Comparison of ENCODE assay signal across 13 cellular contexts in the genomic region with DNA sequence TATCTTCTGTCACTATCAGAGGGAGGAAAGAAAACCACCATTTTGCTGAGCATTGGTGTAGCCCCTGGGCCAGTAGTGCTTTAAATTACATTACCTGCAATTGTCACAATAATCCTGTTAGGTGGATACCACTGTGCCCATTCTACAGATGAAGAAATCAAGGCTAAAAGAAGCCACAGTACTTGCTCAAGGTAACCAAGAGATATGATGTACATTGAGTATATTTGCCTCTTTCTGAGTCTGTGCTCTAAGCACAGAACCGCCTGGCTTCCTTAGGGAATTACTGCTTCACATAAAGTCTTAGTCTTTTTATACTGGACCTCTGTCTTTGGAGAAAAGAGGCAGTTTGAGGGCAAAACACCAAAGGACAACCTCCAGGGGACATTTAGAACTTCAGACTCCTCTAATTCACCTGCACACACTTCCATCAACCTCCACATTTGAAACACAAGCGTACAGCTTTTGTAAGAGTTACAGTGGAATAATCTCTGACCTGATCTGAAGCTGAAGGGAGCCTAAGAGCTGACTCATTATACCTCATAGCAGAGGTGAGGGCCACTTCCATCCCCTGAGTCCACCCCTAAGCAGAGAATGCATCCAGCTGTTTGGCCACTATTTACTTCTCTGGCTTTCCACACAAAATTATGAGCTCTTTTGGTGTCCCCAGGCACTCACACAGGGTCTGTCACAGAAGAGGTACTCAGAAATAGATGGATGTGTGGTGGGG.
A peak's percentile ranks its signal among the peaks of the same experiment; 100 is the strongest.
DNase-seq lines count a peak whose midpoint lies in the region; ATAC-seq, FAIRE-seq and TF ChIP-seq lines count a peak whose summit lies in the region.
"Had no signal": no experiment of that assay in that cellular context is flagged by ENCODE, and none has a peak within 500 bp of the region (broad histone marks: within the 10 kb centered on the region; RNA-seq: fewer than 3 reads in every experiment).

No MANE protein-coding gene starts in this region.

- H3K27me3 ChIP-seq in keratinocyte (ENCODE audit: control insufficient read depth, extremely low read depth, insufficient read depth, low read length) = no peaks in the 10 kb centered on the region
- H3K27me3 ChIP-seq in small intestine (ENCODE audit: control insufficient read depth in 2 of 2, insufficient read depth in 2 of 2, low read length in 2 of 2) = no peaks in the 10 kb centered on the region

- H3K36me3 Mint-ChIP-seq in activated B cell treated with CpG ODN at 0.5 μM for 24 hours (ENCODE audit: low read depth) (no peaks in the 10 kb centered on the region), natural killer cell (no peaks in the 10 kb centered on the region)

- no peak overlapping the region for H2AFZ ChIP-seq in keratinocyte (ENCODE audit: control insufficient read depth, low read length)

- H3K4me1 ChIP-seq in keratinocyte (ENCODE audit: control insufficient read depth, extremely low read depth, insufficient read depth, low read length) (peaks cover 20% of the 10 kb centered on the region), small intestine (ENCODE audit: control insufficient read depth in 2 of 2, insufficient read depth in 1 of 2, low read depth in 1 of 2, low read length in 1 of 2) (peaks cover 6 to 10% of the 10 kb centered on the region in 2 donors)

- no peak for FAIRE-seq in keratinocyte (lab: Jason Lieb, UNC)
- no peak for FAIRE-seq in small intestine (lab: Jason Lieb, UNC)
- FAIRE-seq: TTC549 had no signal

- no peaks in the 10 kb centered on the region for H3K9me3 ChIP-seq in keratinocyte (ENCODE audit: control insufficient read depth, low read depth, low read length)
- H3K9me3 ChIP-seq in small intestine (ENCODE audit: control insufficient read depth, low read depth) = no peaks in the 10 kb centered on the region
- H3K9me3 ChIP-seq: psoas muscle had no signal

- H3K4me1 Mint-ChIP-seq in activated B cell treated with CpG ODN at 0.5 μM for 24 hours = peaks cover 29% of the 10 kb centered on the region
- H3K4me1 Mint-ChIP-seq in natural killer cell = no peaks in the 10 kb centered on the region
- H3K4me1 Mint-ChIP-seq: central memory CD8-positive, alpha-beta T cell had no signal

- peak overlapping the region; percentile 77 for H3K4me3 Mint-ChIP-seq in activated B cell treated with CpG ODN at 0.5 μM for 24 hours
- H3K4me3 Mint-ChIP-seq in natural killer cell = no peak overlapping the region
- H3K4me3 Mint-ChIP-seq: activated naive CD4-positive, alpha-beta T cell treated with anti-CD3 and anti-CD28 coated beads for 36 hours; central memory CD8-positive, alpha-beta T cell had no signal

- POLR2A ChIA-PET in activated B cell treated with CpG ODN at 0.5 μM for 24 hours (lab: Charles Lee) = interaction anchor here (0.6 to 1.8 kb wide), 3 partner anchors 8 to 1402 kb away, joined by 4 to 9 read pairs (median 4); no protein-coding TSS in a partner anchor

- dilution Hi-C loops in keratinocyte (cut with MboI; ENCODE audit: extremely low pct_ligation_motif_present, low sequenced_read_pairs) = no loop called here

- CTCF ChIA-PET in activated B cell treated with CpG ODN at 0.5 μM for 24 hours (lab: Charles Lee) = no interaction called here

- H3K9ac ChIP-seq in keratinocyte (ENCODE audit: control insufficient read depth, extremely low read depth, insufficient read depth, low read length) = no peak overlapping the region

- WGBS in small intestine, 3 donors = 93 to 98% (median 94%) methylated on average over 2 of the region's 2 CpGs

- H3K27me3 Mint-ChIP-seq in activated B cell treated with CpG ODN at 0.5 μM for 24 hours (no peaks in the 10 kb centered on the region), natural killer cell (ENCODE audit: low read depth in 2 of 2) (peaks cover 0 to 5% of the 10 kb centered on the region in 2 donors)
- H3K27me3 Mint-ChIP-seq: central memory CD8-positive, alpha-beta T cell had no signal

- H3K9me1 ChIP-seq in keratinocyte (ENCODE audit: control insufficient read depth, extremely low read depth, insufficient read depth, low read length) = no peaks in the 10 kb centered on the region

- H3K4me2 ChIP-seq in keratinocyte (ENCODE audit: control insufficient read depth, extremely low read depth, insufficient read depth, low read depth, low read length) = peak overlapping the region; percentile 69

- DNase-seq in DMS53 treated with DMSO at 0.1 percent for 48 hours (lab: John Stamatoyannopoulos, UW; ENCODE audit: unreplicated experiment) = peak; percentile 58
- DNase-seq in activated B cell treated with CpG ODN at 0.5 μM for 24 hours = no peak
- DNase-seq in keratinocyte (ENCODE audit: low read depth, low spot score) = no peak
- DNase-seq in small intestine = no peak
- no peak for DNase-seq in NCI-H1436 treated with DMSO at 0.1 percent for 48 hours (lab: John Stamatoyannopoulos, UW)
- no peak for DNase-seq in natural killer cell
- DNase-seq: activated naive CD4-positive, alpha-beta T cell treated with anti-CD3 and anti-CD28 coated beads for 36 hours; psoas muscle; stimulated activated CD4-positive, alpha-beta T cell treated with anti-CD3 and anti-CD28 coated beads, Interleukin-2, amount 100 ng/mL, for 24 hours had no signal

- H3K27ac ChIP-seq in keratinocyte (ENCODE audit: control insufficient read depth, insufficient read depth, low read length) = peak overlapping the region; percentile 67
- H3K27ac ChIP-seq in small intestine (ENCODE audit: low read depth in 1 of 2, low read length in 1 of 2) = peak overlapping the region; percentile 27 to 80
- H3K27ac ChIP-seq: psoas muscle had no signal

- H3K9me3 Mint-ChIP-seq in activated B cell treated with CpG ODN at 0.5 μM for 24 hours = no peaks in the 10 kb centered on the region
- H3K9me3 Mint-ChIP-seq in natural killer cell = no peaks in the 10 kb centered on the region
- H3K9me3 Mint-ChIP-seq: activated naive CD4-positive, alpha-beta T cell treated with anti-CD3 and anti-CD28 coated beads for 36 hours; central memory CD8-positive, alpha-beta T cell had no signal

- H3K36me3 ChIP-seq in keratinocyte (ENCODE audit: control insufficient read depth in 2 of 2, extremely low read depth in 1 of 2, insufficient read depth in 2 of 2, low read length in 2 of 2) (no peaks in the 10 kb centered on the region), small intestine (ENCODE audit: control insufficient read depth in 2 of 2, insufficient read depth in 2 of 2, low read length in 2 of 2) (peaks cover 0 to 2% of the 10 kb centered on the region in 2 donors)

- peak overlapping the region; percentile 87 for H3K27ac Mint-ChIP-seq in activated B cell treated with CpG ODN at 0.5 μM for 24 hours
- H3K27ac Mint-ChIP-seq in natural killer cell = no peak overlapping the region
- H3K27ac Mint-ChIP-seq: activated naive CD4-positive, alpha-beta T cell treated with anti-CD3 and anti-CD28 coated beads for 36 hours had no signal

- H3K4me3 ChIP-seq in keratinocyte (ENCODE audit: control insufficient read depth in 2 of 3, extremely low read depth in 1 of 3, insufficient read depth in 2 of 3, low read depth in 1 of 3, low read length in 3 of 3) (no peak overlapping the region), small intestine (ENCODE audit: low read depth in 1 of 2, low read length in 2 of 2) (no peak overlapping the region)
- H3K4me3 ChIP-seq: psoas muscle had no signal

- intact Hi-C loops in activated B cell treated with CpG ODN at 0.5 μM for 24 hours (cut with micrococcal nuclease) (loop anchor here (1.0 to 2.0 kb wide), 3 partner anchors 9 to 59 kb away; no protein-coding TSS in a partner anchor), natural killer cell (cut with micrococcal nuclease) (no loop called here)

- ATAC-seq in activated B cell treated with CpG ODN at 0.5 μM for 24 hours (ENCODE audit: low read depth) = no peak
- ATAC-seq in GM21723 (IDR thresholded peaks at IDR 0.05; ENCODE audit: unreplicated experiment) = no peak
- ATAC-seq in HG03108 (IDR thresholded peaks at IDR 0.05; ENCODE audit: unreplicated experiment) = no peak
- ATAC-seq in natural killer cell = no peak

- no peaks in the 10 kb centered on the region for H3K79me2 ChIP-seq in keratinocyte (ENCODE audit: control insufficient read depth, insufficient read depth, low read length)

- no peaks in the 10 kb centered on the region for H4K20me1 ChIP-seq in keratinocyte (ENCODE audit: control insufficient read depth, extremely low read depth, insufficient read depth, low read length)

- TF ChIP-seq CTCF in activated B cell treated with CpG ODN at 0.5 μM for 24 hours (IDR thresholded peaks at IDR 0.05) (no peak), keratinocyte (optimal IDR thresholded peaks at IDR 0.05 in 1 of 3, IDR thresholded peaks at IDR 0.05 in 1 of 3, conservative IDR thresholded peaks at IDR 0.05 in 1 of 3; ENCODE audit: extremely low read depth in 1 of 3, insufficient read depth in 2 of 3, low read length in 3 of 3) (no peak), natural killer cell (IDR thresholded peaks at IDR 0.05) (no peak)
